ENCODE assay signal across 1 cellular context in genomic region chr9:34126207-34127034, GRCh38.
A peak's percentile ranks its signal among the peaks of the same experiment; 100 is the strongest.
TF ChIP-seq lines count a peak whose summit lies in the region.

Gene DCAF12 (minus strand): TSS chr9:34126698. CDS start chr9:34126431, 267 bp downstream.

TF ChIP-seq in HEK293, 187 proteins besides CTCF, POLR2A, EP300 and RAD21 (continued from another document and continues in another):
- peak; percentile 33 for TF ChIP-seq ZNF76 (tag by site-specific recombination; IDR thresholded peaks at IDR 0.05; ENCODE audit: borderline replicate concordance, low read depth)
- TF ChIP-seq ZNF292 (tag by site-specific recombination; IDR thresholded peaks at IDR 0.05; ENCODE audit: borderline replicate concordance, low read depth) = no peak
- TF ChIP-seq ZBTB26 (tag by site-specific recombination; optimal IDR thresholded peaks at IDR 0.05) = peak; percentile 92
- no peak for TF ChIP-seq ZNF624 (tag by site-specific recombination; IDR thresholded peaks at IDR 0.05)
- TF ChIP-seq ZNF837 (tag by site-specific recombination; IDR thresholded peaks at IDR 0.05) = no peak
- TF ChIP-seq ZNF280C (tag by site-specific recombination; IDR thresholded peaks at IDR 0.05) = no peak
- TF ChIP-seq ZFHX2 (tag by site-specific recombination; conservative IDR thresholded peaks at IDR 0.05) = no peak
- no peak for TF ChIP-seq ZNF426 (tag by site-specific recombination; IDR thresholded peaks at IDR 0.05)
- TF ChIP-seq GLI2 (tag by site-specific recombination; IDR thresholded peaks at IDR 0.05; ENCODE audit: borderline replicate concordance, low read depth) = no peak
- TF ChIP-seq ZNF223 (tag by site-specific recombination; IDR thresholded peaks at IDR 0.05) = no peak
- no peak for TF ChIP-seq ZNF175 (tag by site-specific recombination; IDR thresholded peaks at IDR 0.05)
- TF ChIP-seq ZNF10 (tag by site-specific recombination; IDR thresholded peaks at IDR 0.05) = peak; percentile 22; the same call in 1 of the 2 replicates
- TF ChIP-seq ZNF302 (tag by site-specific recombination; IDR thresholded peaks at IDR 0.05; ENCODE audit: low read depth) = no peak
- no peak for TF ChIP-seq ZSCAN30 (tag by site-specific recombination; IDR thresholded peaks at IDR 0.05)
- TF ChIP-seq ZNF23 (tag by site-specific recombination; IDR thresholded peaks at IDR 0.05; ENCODE audit: borderline replicate concordance) = no peak
- TF ChIP-seq ZNF585B (tag by site-specific recombination; IDR thresholded peaks at IDR 0.05) = no peak
- no peak for TF ChIP-seq ZNF37A (tag by site-specific recombination; IDR thresholded peaks at IDR 0.05)
- TF ChIP-seq ZBTB49 (tag by site-specific recombination; IDR thresholded peaks at IDR 0.05; ENCODE audit: low read depth) = no peak
- TF ChIP-seq ZNF843 (tag by site-specific recombination; IDR thresholded peaks at IDR 0.05) = 0 out of 2 replicates have a peak, but pooled peaks have one; percentile 65
- 0 out of 2 replicates have a peak, but pooled peaks have one; percentile 43 for TF ChIP-seq ZBTB8A (tag by site-specific recombination; IDR thresholded peaks at IDR 0.05)
- TF ChIP-seq ZNF140 (tag by site-specific recombination; IDR thresholded peaks at IDR 0.05) = no peak
- no peak for TF ChIP-seq RBAK (tag by site-specific recombination; IDR thresholded peaks at IDR 0.05)
- no peak for TF ChIP-seq ZNF473 (tag by site-specific recombination; IDR thresholded peaks at IDR 0.05)
- TF ChIP-seq ZBTB1 (tag by site-specific recombination; IDR thresholded peaks at IDR 0.05) = no peak
- no peak for TF ChIP-seq ZNF548 (tag by site-specific recombination; IDR thresholded peaks at IDR 0.05)
- 0 out of 2 replicates have a peak, but pooled peaks have one; percentile 40 for TF ChIP-seq ZNF692 (tag by site-specific recombination; IDR thresholded peaks at IDR 0.05)
- no peak for TF ChIP-seq ZNF510 (tag by site-specific recombination; IDR thresholded peaks at IDR 0.05; ENCODE audit: insufficient replicate concordance)
- TF ChIP-seq KLF16 (tag by site-specific recombination; IDR thresholded peaks at IDR 0.05) = peak; percentile 67
- no peak for TF ChIP-seq ZNF114 (tag by site-specific recombination; IDR thresholded peaks at IDR 0.05)
- TF ChIP-seq ZNF214 (tag by site-specific recombination; IDR thresholded peaks at IDR 0.05; ENCODE audit: borderline replicate concordance) = no peak
- no peak for TF ChIP-seq GFI1B (tag by site-specific recombination; IDR thresholded peaks at IDR 0.05)
- no peak for TF ChIP-seq YY1 (tag by site-specific recombination; IDR thresholded peaks at IDR 0.05)
- TF ChIP-seq ZNF544 (tag by site-specific recombination; IDR thresholded peaks at IDR 0.05) = no peak
- no peak for TF ChIP-seq ZSCAN18 (tag by site-specific recombination; IDR thresholded peaks at IDR 0.05)
- TF ChIP-seq ZFP41 (tag by site-specific recombination; IDR thresholded peaks at IDR 0.05; ENCODE audit: borderline replicate concordance) = no peak
- TF ChIP-seq ZSCAN23 (tag by site-specific recombination; IDR thresholded peaks at IDR 0.05) = no peak
- TF ChIP-seq ZNF211 (tag by site-specific recombination; IDR thresholded peaks at IDR 0.05; ENCODE audit: low read depth) = no peak
- TF ChIP-seq ZNF433 (tag by site-specific recombination; IDR thresholded peaks at IDR 0.05; ENCODE audit: low read depth) = no peak
- peak; percentile 43; the same call in 1 of the 2 replicates for TF ChIP-seq ZEB2 (tag by site-specific recombination; IDR thresholded peaks at IDR 0.05)
- peak; percentile 70 for TF ChIP-seq ZBTB17 (tag by site-specific recombination; IDR thresholded peaks at IDR 0.05)
- no peak for TF ChIP-seq ZNF394 (tag by site-specific recombination; IDR thresholded peaks at IDR 0.05; ENCODE audit: borderline replicate concordance)
- no peak for TF ChIP-seq HOXC10 (CRISPR knock-in tag; IDR thresholded peaks at IDR 0.05)
- no peak for TF ChIP-seq ZNF404 (tag by site-specific recombination; IDR thresholded peaks at IDR 0.05)
- TF ChIP-seq ZNF629 (tag by site-specific recombination; IDR thresholded peaks at IDR 0.05) = 0 out of 2 replicates have a peak, but pooled peaks have one; percentile 62
- TF ChIP-seq ZNF391 (tag by site-specific recombination; IDR thresholded peaks at IDR 0.05; ENCODE audit: borderline replicate concordance, low read depth) = peak; percentile 76; the same call in 1 of the 2 replicates
- TF ChIP-seq ZNF792 (tag by site-specific recombination; IDR thresholded peaks at IDR 0.05) = no peak; the same call in 1 of the 2 replicates
- no peak for TF ChIP-seq FEZF1 (tag by site-specific recombination; IDR thresholded peaks at IDR 0.05)
- no peak for TF ChIP-seq ZNF621 (tag by site-specific recombination; IDR thresholded peaks at IDR 0.05)
- no peak for TF ChIP-seq ZBTB21 (tag by site-specific recombination; IDR thresholded peaks at IDR 0.05)
- peak; percentile 88; the same call in 1 of the 2 replicates for TF ChIP-seq ZNF777 (tag by site-specific recombination; IDR thresholded peaks at IDR 0.05; ENCODE audit: borderline replicate concordance)
- no peak for TF ChIP-seq KLF10 (tag by site-specific recombination; IDR thresholded peaks at IDR 0.05)
- no peak for TF ChIP-seq ZNF19 (tag by site-specific recombination; IDR thresholded peaks at IDR 0.05; ENCODE audit: low read depth)
- no peak for TF ChIP-seq ZSCAN16 (tag by site-specific recombination; IDR thresholded peaks at IDR 0.05)
- no peak for TF ChIP-seq GLIS1 (tag by site-specific recombination; IDR thresholded peaks at IDR 0.05)
- TF ChIP-seq ZNF24 (tag by site-specific recombination; IDR thresholded peaks at IDR 0.05) = no peak
- TF ChIP-seq ZNF2 (tag by site-specific recombination; IDR thresholded peaks at IDR 0.05) = no peak
- peak; percentile 78 for TF ChIP-seq ZNF324 (tag by site-specific recombination; IDR thresholded peaks at IDR 0.05)
- TF ChIP-seq ZNF645 (tag by site-specific recombination; IDR thresholded peaks at IDR 0.05) = no peak
- TF ChIP-seq ZNF530 (tag by site-specific recombination; IDR thresholded peaks at IDR 0.05; ENCODE audit: low read depth) = no peak
- no peak; the same call in 1 of the 2 replicates for TF ChIP-seq MZF1 (tag by site-specific recombination; IDR thresholded peaks at IDR 0.05; ENCODE audit: borderline replicate concordance)
- peak; percentile 80 for TF ChIP-seq PATZ1 (tag by site-specific recombination; IDR thresholded peaks at IDR 0.05)
- no peak for TF ChIP-seq ZNF707 (tag by site-specific recombination; IDR thresholded peaks at IDR 0.05)
- TF ChIP-seq ZBTB6 (tag by site-specific recombination; IDR thresholded peaks at IDR 0.05) = no peak
